ENCODE assay signal across 1 cellular context in the genomic region with DNA sequence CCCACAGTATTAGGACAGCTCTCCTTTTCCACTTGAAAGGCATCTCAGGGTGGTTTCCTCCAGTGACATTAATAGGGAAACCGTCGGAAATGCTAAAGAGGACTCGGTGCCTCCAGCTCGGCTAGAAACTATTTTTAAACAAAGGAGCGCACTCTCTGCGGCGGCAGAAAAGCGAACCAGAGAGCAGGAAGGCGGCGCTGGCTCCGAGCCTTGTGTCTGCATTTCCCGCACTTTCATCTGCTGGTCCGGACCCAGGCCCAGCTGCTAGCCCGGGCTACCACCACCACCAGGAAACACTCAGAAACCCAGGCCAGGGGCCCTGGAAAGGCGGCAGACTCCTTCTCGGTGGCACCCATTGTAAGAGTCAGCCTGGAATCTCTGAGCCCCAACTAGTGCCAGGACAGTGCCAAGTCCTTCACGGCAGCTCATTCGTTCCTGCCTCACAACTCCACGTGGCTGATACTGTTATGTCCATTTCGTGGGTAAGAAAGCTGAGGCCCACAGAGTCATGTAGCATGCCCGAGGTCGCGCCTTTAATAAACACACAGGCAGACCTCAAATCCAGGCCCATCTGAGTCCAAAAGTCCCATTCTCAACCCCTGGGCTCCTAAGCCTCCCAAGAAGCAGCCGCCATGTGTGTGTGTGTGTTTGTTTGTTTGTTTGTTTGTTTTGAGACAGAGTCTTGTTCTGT.
TF ChIP-seq lines count a peak whose summit lies in the region.

No MANE protein-coding gene starts in this region.

TF ChIP-seq in WTC11, 78 proteins besides CTCF, POLR2A, EP300 and RAD21:
- TF ChIP-seq GRHL2 (CRISPR knock-in tag; IDR thresholded peaks at IDR 0.05; ENCODE audit: insufficient replicate concordance, severe bottlenecking): no peak
- TF ChIP-seq GABPB1 (CRISPR knock-in tag; IDR thresholded peaks at IDR 0.05): no peak
- TF ChIP-seq FOXJ3 (CRISPR knock-in tag; IDR thresholded peaks at IDR 0.05; ENCODE audit: borderline replicate concordance): no peak
- TF ChIP-seq USF2 (CRISPR knock-in tag; IDR thresholded peaks at IDR 0.05): no peak
- TF ChIP-seq FOXP1 (CRISPR knock-in tag; IDR thresholded peaks at IDR 0.05; ENCODE audit: borderline replicate concordance): no peak
- TF ChIP-seq ZBTB21 (CRISPR knock-in tag; IDR thresholded peaks at IDR 0.05; ENCODE audit: borderline replicate concordance): no peak
- TF ChIP-seq, protein P1, sequence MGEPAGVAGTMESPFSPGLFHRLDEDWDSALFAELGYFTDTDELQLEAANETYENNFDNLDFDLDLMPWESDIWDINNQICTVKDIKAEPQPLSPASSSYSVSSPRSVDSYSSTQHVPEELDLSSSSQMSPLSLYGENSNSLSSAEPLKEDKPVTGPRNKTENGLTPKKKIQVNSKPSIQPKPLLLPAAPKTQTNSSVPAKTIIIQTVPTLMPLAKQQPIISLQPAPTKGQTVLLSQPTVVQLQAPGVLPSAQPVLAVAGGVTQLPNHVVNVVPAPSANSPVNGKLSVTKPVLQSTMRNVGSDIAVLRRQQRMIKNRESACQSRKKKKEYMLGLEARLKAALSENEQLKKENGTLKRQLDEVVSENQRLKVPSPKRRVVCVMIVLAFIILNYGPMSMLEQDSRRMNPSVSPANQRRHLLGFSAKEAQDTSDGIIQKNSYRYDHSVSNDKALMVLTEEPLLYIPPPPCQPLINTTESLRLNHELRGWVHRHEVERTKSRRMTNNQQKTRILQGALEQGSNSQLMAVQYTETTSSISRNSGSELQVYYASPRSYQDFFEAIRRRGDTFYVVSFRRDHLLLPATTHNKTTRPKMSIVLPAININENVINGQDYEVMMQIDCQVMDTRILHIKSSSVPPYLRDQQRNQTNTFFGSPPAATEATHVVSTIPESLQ (CRISPR knock-in tag; IDR thresholded peaks at IDR 0.05): no peak
- TF ChIP-seq IRF2 (CRISPR knock-in tag; IDR thresholded peaks at IDR 0.05; ENCODE audit: borderline replicate concordance, low read depth): no peak
- no peak for TF ChIP-seq CDX4 (CRISPR knock-in tag; IDR thresholded peaks at IDR 0.05; ENCODE audit: borderline replicate concordance)
